Comparison of ENCODE assay signal across 1 cellular context in the genomic region with DNA sequence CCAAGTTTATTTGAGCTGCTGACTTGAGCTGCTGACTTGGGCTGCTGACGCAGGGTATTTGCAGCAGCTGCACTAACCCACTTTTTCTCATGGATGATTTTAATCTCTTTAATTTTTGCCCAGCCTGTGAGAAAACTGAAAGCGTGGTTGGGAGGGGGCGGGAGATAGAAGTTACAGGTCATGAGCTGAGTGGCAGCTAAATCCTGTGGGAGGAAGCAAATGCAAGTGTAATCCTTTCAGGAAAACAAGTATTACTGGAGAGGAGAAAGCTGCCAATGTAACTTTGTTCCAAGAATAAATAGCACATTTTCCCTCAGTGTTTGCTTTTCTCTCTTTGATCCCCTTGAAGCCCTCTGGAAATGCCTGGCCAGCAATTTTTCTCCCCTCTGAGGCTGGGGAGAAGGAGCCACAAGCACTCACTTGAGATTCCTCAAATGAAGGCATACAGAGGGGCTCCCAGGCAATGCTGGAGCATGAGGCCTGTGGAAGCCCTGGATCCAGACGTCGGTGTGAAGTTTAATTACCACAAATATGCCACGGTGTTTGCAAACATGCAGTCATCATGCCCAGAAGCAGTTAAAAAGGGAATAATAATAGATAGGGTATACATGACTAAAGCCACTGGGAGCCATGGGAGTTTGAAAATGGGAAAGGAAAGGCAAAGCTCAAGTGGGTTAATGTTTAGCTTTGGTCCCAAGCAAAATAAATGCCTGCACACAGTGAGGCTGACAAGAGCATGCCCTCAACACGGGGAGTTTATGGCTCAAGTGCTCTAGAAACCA.
TF ChIP-seq lines count a peak whose summit lies in the region.

No MANE protein-coding gene starts in this region.

TF ChIP-seq in HepG2, 621 proteins besides CTCF, POLR2A, EP300 and RAD21 (continued from another document and continues in another):
- peak; percentile 14; the same call in 1 of the 2 replicates for TF ChIP-seq ZNF143 (CRISPR knock-in tag; IDR thresholded peaks at IDR 0.05)
- TF ChIP-seq, protein P1, sequence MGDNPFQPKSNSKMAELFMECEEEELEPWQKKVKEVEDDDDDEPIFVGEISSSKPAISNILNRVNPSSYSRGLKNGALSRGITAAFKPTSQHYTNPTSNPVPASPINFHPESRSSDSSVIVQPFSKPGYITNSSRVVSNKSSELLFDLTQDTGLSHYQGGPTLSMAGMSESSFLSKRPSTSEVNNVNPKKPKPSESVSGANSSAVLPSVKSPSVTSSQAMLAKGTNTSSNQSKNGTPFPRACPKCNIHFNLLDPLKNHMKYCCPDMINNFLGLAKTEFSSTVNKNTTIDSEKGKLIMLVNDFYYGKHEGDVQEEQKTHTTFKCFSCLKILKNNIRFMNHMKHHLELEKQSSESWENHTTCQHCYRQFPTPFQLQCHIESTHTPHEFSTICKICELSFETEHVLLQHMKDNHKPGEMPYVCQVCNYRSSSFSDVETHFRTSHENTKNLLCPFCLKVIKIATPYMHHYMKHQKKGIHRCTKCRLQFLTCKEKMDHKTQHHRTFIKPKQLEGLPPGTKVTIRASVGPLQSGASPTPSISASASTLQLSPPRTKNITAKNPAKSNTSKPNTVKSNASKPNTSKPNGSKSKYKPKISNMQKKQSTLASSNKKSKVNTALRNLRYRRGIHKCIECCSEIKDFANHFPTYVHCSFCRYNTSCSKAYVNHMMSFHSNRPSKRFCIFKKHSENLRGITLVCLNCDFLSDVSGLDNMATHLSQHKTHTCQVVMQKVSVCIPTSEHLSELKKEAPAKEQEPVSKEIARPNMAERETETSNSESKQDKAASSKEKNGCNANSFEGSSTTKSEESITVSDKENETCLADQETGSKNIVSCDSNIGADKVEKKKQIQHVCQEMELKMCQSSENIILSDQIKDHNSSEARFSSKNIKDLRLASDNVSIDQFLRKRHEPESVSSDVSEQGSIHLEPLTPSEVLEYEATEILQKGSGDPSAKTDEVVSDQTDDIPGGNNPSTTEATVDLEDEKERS (CRISPR knock-in tag; IDR thresholded peaks at IDR 0.05): peak; percentile 33
- TF ChIP-seq, protein P2, sequence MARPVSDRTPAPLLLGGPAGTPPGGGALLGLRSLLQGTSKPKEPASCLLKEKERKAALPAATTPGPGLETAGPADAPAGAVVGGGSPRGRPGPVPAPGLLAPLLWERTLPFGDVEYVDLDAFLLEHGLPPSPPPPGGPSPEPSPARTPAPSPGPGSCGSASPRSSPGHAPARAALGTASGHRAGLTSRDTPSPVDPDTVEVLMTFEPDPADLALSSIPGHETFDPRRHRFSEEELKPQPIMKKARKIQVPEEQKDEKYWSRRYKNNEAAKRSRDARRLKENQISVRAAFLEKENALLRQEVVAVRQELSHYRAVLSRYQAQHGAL (CRISPR knock-in tag; IDR thresholded peaks at IDR 0.05; ENCODE audit: not compliant biosample characterization): peak; percentile 8
- TF ChIP-seq ZNF543 (CRISPR knock-in tag; IDR thresholded peaks at IDR 0.05): no peak
- peak; percentile 56 for TF ChIP-seq ZNF614 (CRISPR knock-in tag; IDR thresholded peaks at IDR 0.05; ENCODE audit: borderline replicate concordance)
- TF ChIP-seq, protein P3, sequence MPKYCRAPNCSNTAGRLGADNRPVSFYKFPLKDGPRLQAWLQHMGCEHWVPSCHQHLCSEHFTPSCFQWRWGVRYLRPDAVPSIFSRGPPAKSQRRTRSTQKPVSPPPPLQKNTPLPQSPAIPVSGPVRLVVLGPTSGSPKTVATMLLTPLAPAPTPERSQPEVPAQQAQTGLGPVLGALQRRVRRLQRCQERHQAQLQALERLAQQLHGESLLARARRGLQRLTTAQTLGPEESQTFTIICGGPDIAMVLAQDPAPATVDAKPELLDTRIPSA (CRISPR knock-in tag; IDR thresholded peaks at IDR 0.05; ENCODE audit: borderline replicate concordance): no peak
- no peak for TF ChIP-seq ZNF724P (CRISPR knock-in tag; IDR thresholded peaks at IDR 0.05; ENCODE audit: borderline replicate concordance)
- TF ChIP-seq ZNF569 (CRISPR knock-in tag; IDR thresholded peaks at IDR 0.05; ENCODE audit: borderline replicate concordance): no peak
- no peak for TF ChIP-seq IKZF1 (IDR thresholded peaks at IDR 0.05)
- TF ChIP-seq ZNF841 (CRISPR knock-in tag; IDR thresholded peaks at IDR 0.05; ENCODE audit: borderline replicate concordance): no peak
- TF ChIP-seq, protein P4, sequence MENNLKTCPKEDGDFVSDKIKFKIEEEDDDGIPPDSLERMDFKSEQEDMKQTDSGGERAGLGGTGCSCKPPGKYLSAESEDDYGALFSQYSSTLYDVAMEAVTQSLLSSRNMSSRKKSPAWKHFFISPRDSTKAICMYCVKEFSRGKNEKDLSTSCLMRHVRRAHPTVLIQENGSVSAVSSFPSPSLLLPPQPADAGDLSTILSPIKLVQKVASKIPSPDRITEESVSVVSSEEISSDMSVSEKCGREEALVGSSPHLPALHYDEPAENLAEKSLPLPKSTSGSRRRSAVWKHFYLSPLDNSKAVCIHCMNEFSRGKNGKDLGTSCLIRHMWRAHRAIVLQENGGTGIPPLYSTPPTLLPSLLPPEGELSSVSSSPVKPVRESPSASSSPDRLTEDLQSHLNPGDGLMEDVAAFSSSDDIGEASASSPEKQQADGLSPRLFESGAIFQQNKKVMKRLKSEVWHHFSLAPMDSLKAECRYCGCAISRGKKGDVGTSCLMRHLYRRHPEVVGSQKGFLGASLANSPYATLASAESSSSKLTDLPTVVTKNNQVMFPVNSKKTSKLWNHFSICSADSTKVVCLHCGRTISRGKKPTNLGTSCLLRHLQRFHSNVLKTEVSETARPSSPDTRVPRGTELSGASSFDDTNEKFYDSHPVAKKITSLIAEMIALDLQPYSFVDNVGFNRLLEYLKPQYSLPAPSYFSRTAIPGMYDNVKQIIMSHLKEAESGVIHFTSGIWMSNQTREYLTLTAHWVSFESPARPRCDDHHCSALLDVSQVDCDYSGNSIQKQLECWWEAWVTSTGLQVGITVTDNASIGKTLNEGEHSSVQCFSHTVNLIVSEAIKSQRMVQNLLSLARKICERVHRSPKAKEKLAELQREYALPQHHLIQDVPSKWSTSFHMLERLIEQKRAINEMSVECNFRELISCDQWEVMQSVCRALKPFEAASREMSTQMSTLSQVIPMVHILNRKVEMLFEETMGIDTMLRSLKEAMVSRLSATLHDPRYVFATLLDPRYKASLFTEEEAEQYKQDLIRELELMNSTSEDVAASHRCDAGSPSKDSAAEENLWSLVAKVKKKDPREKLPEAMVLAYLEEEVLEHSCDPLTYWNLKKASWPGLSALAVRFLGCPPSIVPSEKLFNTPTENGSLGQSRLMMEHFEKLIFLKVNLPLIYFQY (CRISPR knock-in tag; IDR thresholded peaks at IDR 0.05; ENCODE audit: borderline replicate concordance): peak; percentile 13; the same call in 1 of the 2 replicates
- TF ChIP-seq, protein P5, sequence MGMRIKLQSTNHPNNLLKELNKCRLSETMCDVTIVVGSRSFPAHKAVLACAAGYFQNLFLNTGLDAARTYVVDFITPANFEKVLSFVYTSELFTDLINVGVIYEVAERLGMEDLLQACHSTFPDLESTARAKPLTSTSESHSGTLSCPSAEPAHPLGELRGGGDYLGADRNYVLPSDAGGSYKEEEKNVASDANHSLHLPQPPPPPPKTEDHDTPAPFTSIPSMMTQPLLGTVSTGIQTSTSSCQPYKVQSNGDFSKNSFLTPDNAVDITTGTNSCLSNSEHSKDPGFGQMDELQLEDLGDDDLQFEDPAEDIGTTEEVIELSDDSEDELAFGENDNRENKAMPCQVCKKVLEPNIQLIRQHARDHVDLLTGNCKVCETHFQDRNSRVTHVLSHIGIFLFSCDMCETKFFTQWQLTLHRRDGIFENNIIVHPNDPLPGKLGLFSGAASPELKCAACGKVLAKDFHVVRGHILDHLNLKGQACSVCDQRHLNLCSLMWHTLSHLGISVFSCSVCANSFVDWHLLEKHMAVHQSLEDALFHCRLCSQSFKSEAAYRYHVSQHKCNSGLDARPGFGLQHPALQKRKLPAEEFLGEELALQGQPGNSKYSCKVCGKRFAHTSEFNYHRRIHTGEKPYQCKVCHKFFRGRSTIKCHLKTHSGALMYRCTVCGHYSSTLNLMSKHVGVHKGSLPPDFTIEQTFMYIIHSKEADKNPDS (CRISPR knock-in tag; IDR thresholded peaks at IDR 0.05): no peak
- no peak for TF ChIP-seq PHB2 (IDR thresholded peaks at IDR 0.05; ENCODE audit: partially characterized antibody)
- TF ChIP-seq, protein P6, sequence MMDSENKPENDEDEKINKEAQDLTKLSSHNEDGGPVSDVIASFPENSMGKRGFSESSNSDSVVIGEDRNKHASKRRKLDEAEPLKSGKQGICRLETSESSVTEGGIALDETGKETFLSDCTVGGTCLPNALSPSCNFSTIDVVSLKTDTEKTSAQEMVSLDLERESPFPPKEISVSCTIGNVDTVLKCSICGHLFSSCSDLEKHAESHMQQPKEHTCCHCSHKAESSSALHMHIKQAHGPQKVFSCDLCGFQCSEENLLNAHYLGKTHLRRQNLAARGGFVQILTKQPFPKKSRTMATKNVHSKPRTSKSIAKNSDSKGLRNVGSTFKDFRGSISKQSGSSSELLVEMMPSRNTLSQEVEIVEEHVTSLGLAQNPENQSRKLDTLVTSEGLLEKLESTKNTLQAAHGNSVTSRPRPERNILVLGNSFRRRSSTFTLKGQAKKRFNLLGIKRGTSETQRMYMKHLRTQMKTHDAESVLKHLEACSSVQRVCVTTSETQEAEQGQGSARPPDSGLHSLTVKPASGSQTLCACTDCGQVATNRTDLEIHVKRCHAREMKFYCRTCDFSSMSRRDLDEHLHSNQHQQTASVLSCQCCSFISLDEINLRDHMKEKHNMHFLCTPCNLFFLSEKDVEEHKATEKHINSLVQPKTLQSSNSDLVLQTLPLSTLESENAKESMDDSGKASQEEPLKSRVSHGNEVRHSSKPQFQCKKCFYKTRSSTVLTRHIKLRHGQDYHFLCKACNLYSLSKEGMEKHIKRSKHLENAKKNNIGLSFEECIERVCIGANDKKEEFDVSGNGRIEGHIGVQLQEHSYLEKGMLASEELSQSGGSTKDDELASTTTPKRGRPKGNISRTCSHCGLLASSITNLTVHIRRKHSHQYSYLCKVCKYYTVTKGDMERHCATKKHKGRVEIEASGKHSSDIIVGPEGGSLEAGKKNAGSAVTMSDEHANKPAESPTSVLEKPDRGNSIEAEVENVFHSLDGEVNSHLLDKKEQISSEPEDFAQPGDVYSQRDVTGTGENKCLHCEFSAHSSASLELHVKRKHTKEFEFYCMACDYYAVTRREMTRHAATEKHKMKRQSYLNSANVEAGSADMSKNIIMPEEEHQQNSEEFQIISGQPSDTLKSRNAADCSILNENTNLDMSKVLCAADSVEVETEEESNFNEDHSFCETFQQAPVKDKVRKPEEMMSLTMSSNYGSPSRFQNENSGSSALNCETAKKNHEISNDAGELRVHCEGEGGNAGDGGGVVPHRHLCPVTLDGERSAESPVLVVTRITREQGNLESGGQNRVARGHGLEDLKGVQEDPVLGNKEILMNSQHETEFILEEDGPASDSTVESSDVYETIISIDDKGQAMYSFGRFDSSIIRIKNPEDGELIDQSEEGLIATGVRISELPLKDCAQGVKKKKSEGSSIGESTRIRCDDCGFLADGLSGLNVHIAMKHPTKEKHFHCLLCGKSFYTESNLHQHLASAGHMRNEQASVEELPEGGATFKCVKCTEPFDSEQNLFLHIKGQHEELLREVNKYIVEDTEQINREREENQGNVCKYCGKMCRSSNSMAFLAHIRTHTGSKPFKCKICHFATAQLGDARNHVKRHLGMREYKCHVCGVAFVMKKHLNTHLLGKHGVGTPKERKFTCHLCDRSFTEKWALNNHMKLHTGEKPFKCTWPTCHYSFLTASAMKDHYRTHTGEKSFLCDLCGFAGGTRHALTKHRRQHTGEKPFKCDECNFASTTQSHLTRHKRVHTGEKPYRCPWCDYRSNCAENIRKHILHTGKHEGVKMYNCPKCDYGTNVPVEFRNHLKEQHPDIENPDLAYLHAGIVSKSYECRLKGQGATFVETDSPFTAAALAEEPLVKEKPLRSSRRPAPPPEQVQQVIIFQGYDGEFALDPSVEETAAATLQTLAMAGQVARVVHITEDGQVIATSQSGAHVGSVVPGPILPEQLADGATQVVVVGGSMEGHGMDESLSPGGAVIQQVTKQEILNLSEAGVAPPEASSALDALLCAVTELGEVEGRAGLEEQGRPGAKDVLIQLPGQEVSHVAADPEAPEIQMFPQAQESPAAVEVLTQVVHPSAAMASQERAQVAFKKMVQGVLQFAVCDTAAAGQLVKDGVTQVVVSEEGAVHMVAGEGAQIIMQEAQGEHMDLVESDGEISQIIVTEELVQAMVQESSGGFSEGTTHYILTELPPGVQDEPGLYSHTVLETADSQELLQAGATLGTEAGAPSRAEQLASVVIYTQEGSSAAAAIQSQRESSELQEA (CRISPR knock-in tag; IDR thresholded peaks at IDR 0.05; ENCODE audit: not compliant biosample characterization): peak; percentile 67
- TF ChIP-seq FOXA3 (CRISPR knock-in tag; IDR thresholded peaks at IDR 0.05): peak; percentile 69
- no peak for TF ChIP-seq TCF12 (IDR thresholded peaks at IDR 0.05)
- peak; percentile 14; the same call in 1 of the 2 replicates for TF ChIP-seq TCF12 (CRISPR knock-in tag; IDR thresholded peaks at IDR 0.05)
- peak; percentile 10; the same call in 1 of the 2 replicates for TF ChIP-seq SIX1 (CRISPR knock-in tag; IDR thresholded peaks at IDR 0.05; ENCODE audit: borderline replicate concordance)
- TF ChIP-seq KLF13 (CRISPR knock-in tag; IDR thresholded peaks at IDR 0.05): no peak
- 0 out of 2 replicates have a peak, but pooled peaks have one; percentile 34 for TF ChIP-seq ZSCAN22 (CRISPR knock-in tag; IDR thresholded peaks at IDR 0.05)
- TF ChIP-seq FLYWCH1 (CRISPR knock-in tag; IDR thresholded peaks at IDR 0.05): no peak
- TF ChIP-seq, protein P7, sequence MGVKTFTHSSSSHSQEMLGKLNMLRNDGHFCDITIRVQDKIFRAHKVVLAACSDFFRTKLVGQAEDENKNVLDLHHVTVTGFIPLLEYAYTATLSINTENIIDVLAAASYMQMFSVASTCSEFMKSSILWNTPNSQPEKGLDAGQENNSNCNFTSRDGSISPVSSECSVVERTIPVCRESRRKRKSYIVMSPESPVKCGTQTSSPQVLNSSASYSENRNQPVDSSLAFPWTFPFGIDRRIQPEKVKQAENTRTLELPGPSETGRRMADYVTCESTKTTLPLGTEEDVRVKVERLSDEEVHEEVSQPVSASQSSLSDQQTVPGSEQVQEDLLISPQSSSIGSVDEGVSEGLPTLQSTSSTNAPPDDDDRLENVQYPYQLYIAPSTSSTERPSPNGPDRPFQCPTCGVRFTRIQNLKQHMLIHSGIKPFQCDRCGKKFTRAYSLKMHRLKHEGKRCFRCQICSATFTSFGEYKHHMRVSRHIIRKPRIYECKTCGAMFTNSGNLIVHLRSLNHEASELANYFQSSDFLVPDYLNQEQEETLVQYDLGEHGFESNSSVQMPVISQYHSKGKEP (CRISPR knock-in tag; IDR thresholded peaks at IDR 0.05): no peak
- TF ChIP-seq HNRNPH1 (optimal IDR thresholded peaks at IDR 0.05; ENCODE audit: low read depth, low read length): no peak
- no peak for TF ChIP-seq IRX3 (CRISPR knock-in tag; IDR thresholded peaks at IDR 0.05; ENCODE audit: borderline replicate concordance, low read depth)
- TF ChIP-seq MAZ (IDR thresholded peaks at IDR 0.05; ENCODE audit: borderline replicate concordance, low read depth, low read length): no peak
- TF ChIP-seq MAZ (CRISPR knock-in tag; IDR thresholded peaks at IDR 0.05; ENCODE audit: low read depth): no peak
- no peak for TF ChIP-seq ZFP36 (IDR thresholded peaks at IDR 0.05; ENCODE audit: borderline replicate concordance, low read depth, low read length, partially characterized antibody)
- no peak for TF ChIP-seq PCBP2 (optimal IDR thresholded peaks at IDR 0.05; ENCODE audit: low read depth, low read length, poor library complexity, severe bottlenecking)
- TF ChIP-seq, protein P8, sequence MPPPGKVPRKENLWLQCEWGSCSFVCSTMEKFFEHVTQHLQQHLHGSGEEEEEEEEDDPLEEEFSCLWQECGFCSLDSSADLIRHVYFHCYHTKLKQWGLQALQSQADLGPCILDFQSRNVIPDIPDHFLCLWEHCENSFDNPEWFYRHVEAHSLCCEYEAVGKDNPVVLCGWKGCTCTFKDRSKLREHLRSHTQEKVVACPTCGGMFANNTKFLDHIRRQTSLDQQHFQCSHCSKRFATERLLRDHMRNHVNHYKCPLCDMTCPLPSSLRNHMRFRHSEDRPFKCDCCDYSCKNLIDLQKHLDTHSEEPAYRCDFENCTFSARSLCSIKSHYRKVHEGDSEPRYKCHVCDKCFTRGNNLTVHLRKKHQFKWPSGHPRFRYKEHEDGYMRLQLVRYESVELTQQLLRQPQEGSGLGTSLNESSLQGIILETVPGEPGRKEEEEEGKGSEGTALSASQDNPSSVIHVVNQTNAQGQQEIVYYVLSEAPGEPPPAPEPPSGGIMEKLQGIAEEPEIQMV (CRISPR knock-in tag; IDR thresholded peaks at IDR 0.05; ENCODE audit: low read depth): no peak
